14 cellular contexts compared by ENCODE assay signal in genomic region chr4:102493794-102494193, GRCh38. TPM values are rescaled to one million over a fixed set of nuclear protein-coding genes. Genes with fewer than 3 reads are reported as not detected.
A peak's percentile ranks its signal among the peaks of the same experiment; 100 is the strongest.
DNase-seq lines count a peak whose midpoint lies in the region; ATAC-seq and TF ChIP-seq lines count a peak whose summit lies in the region.
"Had no signal": no experiment of that assay in that cellular context is flagged by ENCODE, and none has a peak within 500 bp of the region (broad histone marks: within the 10 kb centered on the region; RNA-seq: fewer than 3 reads in every experiment).

No MANE protein-coding gene starts in this region.

- H3K36me3 ChIP-seq in left lung, result no peaks in the 10 kb centered on the region
- H3K36me3 ChIP-seq: uterus had no signal

- ATAC-seq in GM21825 (IDR thresholded peaks at IDR 0.05; ENCODE audit: unreplicated experiment) (peak; percentile 56), left lung (peak; percentile 89), left lobe of liver (no peak)
- ATAC-seq: K562 had no signal

- H3K27me3 ChIP-seq in left lung, result no peaks in the 10 kb centered on the region
- H3K27me3 ChIP-seq: dorsolateral prefrontal cortex, uterus had no signal

- H3K9me3 ChIP-seq in left lung, result no peaks in the 10 kb centered on the region
- H3K9me3 ChIP-seq: uterus had no signal

- intact Hi-C loops in left lung (cut with DNase I), result no loop called here

- no peak overlapping the region for H3K4me3 ChIP-seq in left lung
- H3K4me3 ChIP-seq: dorsolateral prefrontal cortex, K562, uterus had no signal

- TF ChIP-seq CTCF in left lung (IDR thresholded peaks at IDR 0.05), result no peak

- H3K4me1 ChIP-seq in left lung, result no peaks in the 10 kb centered on the region
- H3K4me1 ChIP-seq: uterus had no signal

- DNase-seq in DMS53 (lab: John Stamatoyannopoulos, UW) (peak; percentile 61), NCI-H2227 (lab: John Stamatoyannopoulos, UW; ENCODE audit: unreplicated experiment) (peak; percentile 18), left lung (no peak), hippocampal formation (lab: John Stamatoyannopoulos, UW) (no peak), hypothalamus (lab: John Stamatoyannopoulos, UW) (no peak), superior temporal gyrus (ENCODE audit: extremely low spot score) (no peak), left lobe of liver (ENCODE audit: low spot score) (no peak)
- DNase-seq: activated CD4-positive, alpha-beta memory T cell treated with anti-CD3 and anti-CD28 coated beads, Interleukin-2, amount 10 ng/mL, durations not matched to agents 7 days and 5 days; dorsolateral prefrontal cortex; kidney; T-helper 1 cell; uterus had no signal

- H3K27ac ChIP-seq in left lung, result no peak overlapping the region
- H3K27ac ChIP-seq: dorsolateral prefrontal cortex, uterus had no signal

RNA-seq across cellular contexts. Expression of gene NFKB1, which starts 7.4 kb away (rescaled TPM):
- total RNA-seq in left lung, result 10 to 100 TPM; 39.8 to 57.6 TPM
- 15.6 TPM for total RNA-seq in left lobe of liver

Comparison
In these comparisons a context has a peak if more than half of its experiments do, and no peak if none do; other contexts are left out.
1. DNase-seq: peak in DMS53 (single experiment) and NCI-H2227 (single experiment); none in left lung (0 of 2), hippocampal formation (0 of 2), hypothalamus (0 of 51), superior temporal gyrus (single experiment) and left lobe of liver (single experiment).